In the genomic region with DNA sequence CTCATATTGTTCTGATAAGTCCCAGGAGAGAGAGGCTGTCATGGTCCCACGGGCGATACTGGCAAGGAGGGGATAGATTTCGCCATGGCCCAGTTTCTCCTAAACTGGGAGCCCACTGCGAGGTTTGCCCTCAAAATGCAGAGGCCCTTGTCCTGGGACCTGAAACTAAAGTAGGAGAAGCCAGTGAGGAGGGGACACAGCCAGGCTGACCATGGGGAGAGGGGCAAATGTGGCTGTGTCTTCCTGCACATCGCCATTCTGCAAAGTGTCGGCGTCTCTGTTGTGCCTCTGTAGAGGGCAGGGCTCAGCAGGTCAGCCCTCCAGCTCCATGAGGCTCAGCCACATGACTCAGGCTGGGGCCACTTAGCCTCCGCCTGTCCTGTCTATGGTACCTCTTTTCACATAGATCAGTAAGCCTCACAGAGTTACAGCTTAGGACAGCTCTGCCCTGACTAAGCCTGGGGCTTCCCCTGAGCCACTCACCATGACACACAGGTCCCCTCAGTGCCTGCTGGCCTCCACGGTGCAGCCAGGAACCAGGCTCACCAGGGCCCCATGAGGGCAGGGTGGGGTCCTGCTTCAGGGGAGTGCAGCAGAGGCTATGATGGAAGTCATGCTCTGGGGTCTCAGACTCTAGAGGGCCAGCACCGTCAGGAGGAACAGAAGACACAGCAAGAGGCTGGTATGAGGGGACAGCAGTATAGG, we compare ENCODE assay signal across 10 cellular contexts. TPM values are rescaled to one million over a fixed set of nuclear protein-coding genes. Genes with fewer than 3 reads are reported as not detected.
DNase-seq lines count a peak whose midpoint lies in the region; ATAC-seq and TF ChIP-seq lines count a peak whose summit lies in the region.
"Had no signal": no experiment of that assay in that cellular context is flagged by ENCODE, and none has a peak within 500 bp of the region (broad histone marks: within the 10 kb centered on the region; RNA-seq: fewer than 3 reads in every experiment).

No MANE protein-coding gene starts in this region.

- intact Hi-C loops in left cardiac atrium (cut with DNase I): no loop called here

- in situ Hi-C loops in KBM-7 (cut with MboI; ENCODE audit: low pct_unique_long_range_greater_than_20kb, low sequenced_read_pairs): no loop called here

- no peak for TF ChIP-seq CTCF in RWPE1 (conservative IDR thresholded peaks at IDR 0.05; ENCODE audit: low read depth)

- ATAC-seq in HG02852 (IDR thresholded peaks at IDR 0.05; ENCODE audit: unreplicated experiment) (peak; percentile 72), left cardiac atrium (no peak)

- peak overlapping the region; percentile 20; the same call in 1 of the 2 replicates for H3K27ac ChIP-seq in RWPE1
- H3K27ac ChIP-seq: HL-60 had no signal

- POLR2A ChIA-PET in RWPE1 (lab: Yijun Ruan, JAX; ENCODE audit: low non-redundant PET): no interaction called here

- DNase-seq in stimulated activated CD4-positive, alpha-beta T cell treated with anti-CD3 and anti-CD28 coated beads, Interleukin-1b, Interleukin-23, amount 100 ng/mL, for 48 hours: peak; percentile 19
- no peak for DNase-seq in stimulated activated CD4-positive, alpha-beta T cell treated with anti-CD3 and anti-CD28 coated beads, Interleukin-2, amount 100 ng/mL, for 24 hours
- no peak for DNase-seq in RWPE1 (ENCODE audit: low spot score)
- DNase-seq in NCI-H1092 treated with DMSO at 0.1 percent for 48 hours (lab: John Stamatoyannopoulos, UW): no peak
- DNase-seq in NCI-H446 (lab: John Stamatoyannopoulos, UW): no peak
- no peak for DNase-seq in left cardiac atrium
- DNase-seq in KBM-7: no peak
- DNase-seq: activated effector memory CD4-positive, alpha-beta T cell treated with anti-CD3 and anti-CD28 coated beads, Interleukin-2, amount 50 U/mL, for 16 hours had no signal

- CTCF ChIA-PET in RWPE1 (lab: Yijun Ruan, JAX): interaction anchor here (0.6 to 1.7 kb wide), 2 partner anchors 97 to 201 kb away, joined by 4 read pairs; no protein-coding TSS in a partner anchor

RNA-seq across cellular contexts. Expression of a gene that starts 28.6 kb away (rescaled TPM):
- 10 to 100 TPM; 18.6 to 20.4 TPM for total RNA-seq in left cardiac atrium
